Comparison of ENCODE assay signal across 23 cellular contexts in genomic region chr18:46732201-46732600, GRCh38. TPM values are rescaled to one million over a fixed set of nuclear protein-coding genes. Genes with fewer than 3 reads are reported as not detected.
DNase-seq lines count a peak whose midpoint lies in the region; ATAC-seq and TF ChIP-seq lines count a peak whose summit lies in the region.
"Had no signal": no experiment of that assay in that cellular context is flagged by ENCODE, and none has a peak within 500 bp of the region (broad histone marks: within the 10 kb centered on the region; RNA-seq: fewer than 3 reads in every experiment).

No MANE protein-coding gene starts in this region.

- no peak overlapping the region for H2AFZ ChIP-seq in neuronal stem cell (ENCODE audit: low read length)
- H2AFZ ChIP-seq: GM23338 had no signal

- H3K4me2 ChIP-seq in neuronal stem cell (ENCODE audit: insufficient read depth, low read length, poor library complexity, severe bottlenecking) = no peak overlapping the region
- H3K4me2 ChIP-seq: A549; BLaER1 treated with 17β-estradiol and CSF1 and Interleukin-3, amounts not matched to agents 10 nM and 100 nM; GM23338 had no signal

- H3K18ac ChIP-seq in neuronal stem cell (ENCODE audit: low read length) = peak overlapping the region; percentile 18

- H4K91ac ChIP-seq in neuronal stem cell (ENCODE audit: low read depth, low read length, poor library complexity) = no peak overlapping the region

- TF ChIP-seq CTCF in type B pancreatic cell (conservative IDR thresholded peaks at IDR 0.05) = no peak

- H2BK15ac ChIP-seq in neuronal stem cell (ENCODE audit: low read length) = no peak overlapping the region

- no peak overlapping the region for H2BK5ac ChIP-seq in neuronal stem cell (ENCODE audit: low read length)

- H3K36me3 Mint-ChIP-seq in type B pancreatic cell = no peaks in the 10 kb centered on the region
- H3K36me3 Mint-ChIP-seq: CD14-positive monocyte had no signal

- H3K9me3 ChIP-seq in neuronal stem cell (replicated peaks in 1 of 2; ENCODE audit: control insufficient read depth in 2 of 2, insufficient read depth in 1 of 2, low read depth in 1 of 2, low read length in 2 of 2) = peaks cover 4 to 13% of the 10 kb centered on the region in 2 donors
- H3K9me3 ChIP-seq: BE2C had no signal

- H3K4me3 ChIP-seq in neuronal stem cell (ENCODE audit: low read length in 2 of 2) = no peak overlapping the region
- H3K4me3 ChIP-seq: A549; BLaER1 treated with 17β-estradiol and CSF1 and Interleukin-3, amounts not matched to agents 10 nM and 100 nM; GM23338 had no signal

- no CpG with 5 or more reads among the region's 2 CpGs for WGBS in neuronal stem cell (ENCODE audit: extremely low coverage in 2 of 2, insufficient read length in 2 of 2, insufficient replicate concordance in 1 of 2), 2 donors

- no peak overlapping the region for H3K27ac Mint-ChIP-seq in type B pancreatic cell
- H3K27ac Mint-ChIP-seq: CD14-positive monocyte; CD4-positive, alpha-beta T cell; CD8-positive, alpha-beta memory T cell; GM23338; H9 had no signal

- ATAC-seq in left lobe of liver (no peak), GM21786 (IDR thresholded peaks at IDR 0.05; ENCODE audit: unreplicated experiment) (no peak)
- ATAC-seq: A549, GM23338, HCT116 had no signal

- H3K4me1 Mint-ChIP-seq in type B pancreatic cell (ENCODE audit: unreplicated experiment) = no peaks in the 10 kb centered on the region
- H3K4me1 Mint-ChIP-seq: CD14-positive monocyte; CD8-positive, alpha-beta memory T cell; GM23338 had no signal

- no peaks in the 10 kb centered on the region for H3K27me3 ChIP-seq in neuronal stem cell (ENCODE audit: control insufficient read depth in 3 of 3, insufficient read depth in 3 of 3, low read depth in 1 of 3, low read length in 3 of 3)
- H3K27me3 ChIP-seq: BE2C; BLaER1 treated with 17β-estradiol and CSF1 and Interleukin-3, amounts not matched to agents 10 nM and 100 nM had no signal

- no peak overlapping the region for H3K4ac ChIP-seq in neuronal stem cell (ENCODE audit: low read length)

- H3K79me1 ChIP-seq in neuronal stem cell (ENCODE audit: low read depth, low read length) = no peaks in the 10 kb centered on the region

- no peak overlapping the region for H3K27ac ChIP-seq in neuronal stem cell (replicated peaks; ENCODE audit: low read length)
- H3K27ac ChIP-seq: 22Rv1; A549; BLaER1 treated with 17β-estradiol and CSF1 and Interleukin-3, amounts not matched to agents 10 nM and 100 nM had no signal

- peaks cover 0 to 5% of the 10 kb centered on the region in 2 donors for H3K4me1 ChIP-seq in neuronal stem cell (ENCODE audit: control insufficient read depth in 2 of 2, insufficient read depth in 1 of 2, low read depth in 1 of 2, low read length in 2 of 2)
- H3K4me1 ChIP-seq: A549, BE2C had no signal

- DNase-seq in GM03348 (ENCODE audit: low spot score) (peak; percentile 3), left lobe of liver (ENCODE audit: low spot score) (peak; percentile 23), neuronal stem cell (ENCODE audit: low spot score) (no peak), type B pancreatic cell (ENCODE audit: extremely low spot score, unreplicated experiment) (peak; percentile 32), A172 (ENCODE audit: low spot score) (no peak), islet precursor cell (no peak)
- DNase-seq: ACHN; AML-193; BE2C; CD4-positive, alpha-beta T cell; CD8-positive, alpha-beta memory T cell; DMS 273 treated with DMSO at 0.1 percent for 48 hours; DMS79; EL; GDM1; H9 had no signal

- H3K9me3 Mint-ChIP-seq in type B pancreatic cell = peaks cover 11% of the 10 kb centered on the region

- no peaks in the 10 kb centered on the region for H3K36me3 ChIP-seq in neuronal stem cell (replicated peaks in 1 of 2; ENCODE audit: control insufficient read depth in 2 of 2, insufficient read depth in 2 of 2, low read length in 2 of 2)
- H3K36me3 ChIP-seq: BE2C had no signal

- no peak overlapping the region for H3K4me3 Mint-ChIP-seq in type B pancreatic cell
- H3K4me3 Mint-ChIP-seq: CD14-positive monocyte; CD4-positive, alpha-beta T cell; CD8-positive, alpha-beta memory T cell; GM23338; H9 had no signal

- no peak overlapping the region for H4K8ac ChIP-seq in neuronal stem cell (ENCODE audit: low read depth, low read length)

- no peak overlapping the region for H3K14ac ChIP-seq in neuronal stem cell (ENCODE audit: low read length)

- H2BK120ac ChIP-seq in neuronal stem cell (ENCODE audit: low read depth, low read length) = no peak overlapping the region

- peaks cover 3% of the 10 kb centered on the region for H3K27me3 Mint-ChIP-seq in type B pancreatic cell

- no peak overlapping the region for H2AK5ac ChIP-seq in neuronal stem cell (ENCODE audit: low read depth, low read length)

- H3K9ac ChIP-seq in neuronal stem cell (ENCODE audit: low read depth, low read length, poor library complexity) = no peak overlapping the region
- H3K9ac ChIP-seq: BLaER1 treated with 17β-estradiol and CSF1 and Interleukin-3, amounts not matched to agents 10 nM and 100 nM had no signal

- no peak overlapping the region for H2BK12ac ChIP-seq in neuronal stem cell (ENCODE audit: low read length)

- H3K23ac ChIP-seq in neuronal stem cell (ENCODE audit: low read depth, low read length, poor library complexity) = no peak overlapping the region

RNA-seq across cellular contexts. Expression of gene ST8SIA5, which starts 24.7 kb away (rescaled TPM):
- total RNA-seq in left lobe of liver (0.23 TPM), type B pancreatic cell (ENCODE audit: low replicate concordance) (0.94 and 1.9 TPM in 2 replicates)
- 0.13 TPM for polyA plus RNA-seq in neuronal stem cell (2013, experiment 1 of 2)
- polyA plus RNA-seq in neuronal stem cell (2013, experiment 2 of 2) = 0.08 TPM
- not detected in 2 replicates for total RNA-seq in A172 (2014; rRNA removed; shearing (Covaris generic))
- total RNA-seq: CD8-positive, alpha-beta memory T cell had no signal
- polyA plus RNA-seq: A549, CD14-positive monocyte had no signal

Comparison
In these comparisons a context has a peak if more than half of its experiments do, and no peak if none do; other contexts are left out.
1. DNase-seq: peak in GM03348 (single experiment), left lobe of liver (single experiment) and type B pancreatic cell (single experiment); none in neuronal stem cell (single experiment), A172 (single experiment) and islet precursor cell (single experiment).